ENCODE assay signal across 18 cellular contexts in genomic region chr1:65965112-65965511, GRCh38.
DNase-seq lines count a peak whose midpoint lies in the region; ATAC-seq and TF ChIP-seq lines count a peak whose summit lies in the region.
"Had no signal": no experiment of that assay in that cellular context is flagged by ENCODE, and none has a peak within 500 bp of the region (broad histone marks: within the 10 kb centered on the region; RNA-seq: fewer than 3 reads in every experiment).

No MANE protein-coding gene starts in this region.

- POLR2A ChIA-PET in Caco-2 (lab: Charles Lee), result no interaction called here

- CTCF ChIA-PET in mammary epithelial cell (lab: Charles Lee; ENCODE audit: low non-redundant PET), result no interaction called here
- CTCF ChIA-PET in Caco-2 (lab: Charles Lee), result no interaction called here

- in situ Hi-C loops in mammary epithelial cell (cut with MboI; ENCODE audit: low sequenced_read_pairs in 2 of 2), result loop anchor here (25.0 kb wide), 1 partner anchor 497 kb away; no protein-coding TSS in a partner anchor

- no peaks in the 10 kb centered on the region for H4K20me1 ChIP-seq in mammary epithelial cell (ENCODE audit: insufficient read depth, low read length)
- H4K20me1 ChIP-seq: BLaER1 had no signal

- H3K36me3 Mint-ChIP-seq in Caco-2 (ENCODE audit: insufficient read depth, unreplicated experiment), result no peaks in the 10 kb centered on the region

- H3K9ac ChIP-seq in mammary epithelial cell (ENCODE audit: insufficient read depth, low read length), result no peak overlapping the region
- H3K9ac ChIP-seq: BLaER1 had no signal

- no peak for TF ChIP-seq CTCF in breast epithelium (IDR thresholded peaks at IDR 0.05)
- TF ChIP-seq CTCF in mammary epithelial cell (conservative IDR thresholded peaks at IDR 0.05 in 1 of 2, IDR thresholded peaks at IDR 0.05 in 1 of 2; ENCODE audit: extremely low read depth in 1 of 2, insufficient read depth in 1 of 2, low read depth in 1 of 2, low read length in 2 of 2), result no peak
- no peak for TF ChIP-seq CTCF in Caco-2 (IDR thresholded peaks at IDR 0.05; ENCODE audit: insufficient read depth in 1 of 2, low read depth in 1 of 2, low read length in 1 of 2, severe bottlenecking in 1 of 2, unreplicated experiment in 1 of 2)

- H3K9me3 Mint-ChIP-seq in Caco-2 (ENCODE audit: unreplicated experiment), result no peaks in the 10 kb centered on the region

- no peak overlapping the region for H3K4me3 Mint-ChIP-seq in Caco-2 (ENCODE audit: unreplicated experiment)
- H3K4me3 Mint-ChIP-seq: GM23338 had no signal

- H3K4me1 ChIP-seq in breast epithelium (no peaks in the 10 kb centered on the region), mammary epithelial cell (ENCODE audit: insufficient read depth, low read length) (no peaks in the 10 kb centered on the region), Caco-2 (no peaks in the 10 kb centered on the region)
- H3K4me1 ChIP-seq: BLaER1 had no signal

- H3K27me3 Mint-ChIP-seq in Caco-2 (ENCODE audit: insufficient read depth, unreplicated experiment), result no peaks in the 10 kb centered on the region

- H3K4me2 ChIP-seq in mammary epithelial cell (ENCODE audit: insufficient read depth, low read depth, low read length), result no peak overlapping the region
- H3K4me2 ChIP-seq: BLaER1, GM23338 had no signal

- H3K79me2 ChIP-seq in mammary epithelial cell (ENCODE audit: insufficient read depth, low read length), result no peaks in the 10 kb centered on the region

- 0% methylated on average over 2 of the region's 2 CpGs for WGBS in mammary epithelial cell (ENCODE audit: low coverage, missing lambda C conversion rate)

- DNase-seq in breast epithelium (ENCODE audit: low spot score in 2 of 2) (no peak), mammary epithelial cell (no peak), caudate nucleus (lab: John Stamatoyannopoulos, UW) (no peak), midbrain (lab: John Stamatoyannopoulos, UW) (peak; percentile 63), GF-D8 (lab: John Stamatoyannopoulos, UW) (no peak), HUDEP-2 (lab: John Stamatoyannopoulos, UW; ENCODE audit: unreplicated experiment in 76 of 76) (no peak), Caco-2 (no peak)
- DNase-seq: DMS 273 treated with DMSO at 0.1 percent for 48 hours, GDM1, MG63, NCI-H1092 treated with DMSO at 0.1 percent for 48 hours, NCI-H1694, NCI-H774 had no signal

- intact Hi-C loops in breast epithelium (cut with DNase I; ENCODE audit: low total_unique reads) (no loop called here), mammary epithelial cell (cut with micrococcal nuclease) (no loop called here), Caco-2 (cut with micrococcal nuclease; ENCODE audit: unreplicated experiment) (no loop called here)

- peak overlapping the region; percentile 65 to 74 for H3K27ac ChIP-seq in breast epithelium
- no peak overlapping the region for H3K27ac ChIP-seq in mammary epithelial cell (ENCODE audit: insufficient read depth, low read depth, low read length)
- peak overlapping the region; percentile 87 for H3K27ac ChIP-seq in caudate nucleus (ENCODE audit: low read depth, low read length)
- H3K27ac ChIP-seq: 22Rv1, BLaER1, RWPE1 had no signal

- no TSS peak for BruUV-seq in mammary epithelial cell (replicated peaks; lab: Mats Ljungman, UMichigan)
- no TSS peak for BruUV-seq in Caco-2 (replicated peaks; lab: Mats Ljungman, UMichigan)

- no peak for TF ChIP-seq POLR2A in breast epithelium (IDR thresholded peaks at IDR 0.05)

- ATAC-seq in HG02970 (IDR thresholded peaks at IDR 0.05; ENCODE audit: low FRiP score, unreplicated experiment), result no peak
- ATAC-seq: GM23338 had no signal

- dilution Hi-C loops in mammary epithelial cell (cut with HindIII; ENCODE audit: low sequenced_read_pairs), result no loop called here

- no peaks in the 10 kb centered on the region for H3K4me1 Mint-ChIP-seq in Caco-2 (ENCODE audit: low read depth, unreplicated experiment)
- H3K4me1 Mint-ChIP-seq: GM23338 had no signal

- no peak overlapping the region for H2AFZ ChIP-seq in mammary epithelial cell (ENCODE audit: low read depth, low read length)
- H2AFZ ChIP-seq: GM23338 had no signal

- no peak overlapping the region for H3K4me3 ChIP-seq in breast epithelium
- no peak overlapping the region for H3K4me3 ChIP-seq in mammary epithelial cell (replicated peaks in 1 of 3; ENCODE audit: insufficient read depth in 1 of 3, low read depth in 2 of 3, low read length in 3 of 3)
- H3K4me3 ChIP-seq in Caco-2 (ENCODE audit: low read depth, low read length), result no peak overlapping the region
- H3K4me3 ChIP-seq: BLaER1, GM23338, MG63 had no signal

- H3K27ac Mint-ChIP-seq in Caco-2 (ENCODE audit: unreplicated experiment), result no peak overlapping the region
- H3K27ac Mint-ChIP-seq: GM23338 had no signal

- H3K27me3 ChIP-seq in breast epithelium (no peaks in the 10 kb centered on the region), mammary epithelial cell (ENCODE audit: insufficient read depth, low read length) (no peaks in the 10 kb centered on the region), Caco-2 (replicated peaks; ENCODE audit: control insufficient read depth, insufficient read depth, low read length) (no peaks in the 10 kb centered on the region)
- H3K27me3 ChIP-seq: BLaER1, MG63 had no signal

- H3K36me3 ChIP-seq in breast epithelium (no peaks in the 10 kb centered on the region), mammary epithelial cell (ENCODE audit: insufficient read depth, low read length) (no peaks in the 10 kb centered on the region), Caco-2 (ENCODE audit: control insufficient read depth, insufficient read depth, low read length) (no peaks in the 10 kb centered on the region)
- H3K36me3 ChIP-seq: BLaER1, MG63 had no signal

- no peaks in the 10 kb centered on the region for H3K9me3 ChIP-seq in breast epithelium
- no peaks in the 10 kb centered on the region for H3K9me3 ChIP-seq in mammary epithelial cell (replicated peaks; ENCODE audit: insufficient read depth, low read length)
- H3K9me3 ChIP-seq in Caco-2, result no peaks in the 10 kb centered on the region
- H3K9me3 ChIP-seq: BLaER1, MG63 had no signal
